Comparison of ENCODE assay signal across 8 cellular contexts in genomic region chr1:179883040-179883501, GRCh38. TPM values are rescaled to one million over a fixed set of nuclear protein-coding genes. Genes with fewer than 3 reads are reported as not detected.
A peak's percentile ranks its signal among the peaks of the same experiment; 100 is the strongest.
DNase-seq lines count a peak whose midpoint lies in the region; ATAC-seq, FAIRE-seq and TF ChIP-seq lines count a peak whose summit lies in the region.

No MANE protein-coding gene starts in this region.

- peak; percentile 23 for TF ChIP-seq POLR2A in GM18951 (IDR thresholded peaks at IDR 0.05; ENCODE audit: extremely low read depth, insufficient read depth, insufficient read length)
- no peak for TF ChIP-seq POLR2A in adrenal gland (IDR thresholded peaks at IDR 0.05)
- TF ChIP-seq POLR2A in suprapubic skin (IDR thresholded peaks at IDR 0.05) = no peak

- H3K4me1 ChIP-seq in adrenal gland (replicated peaks in 1 of 2) (peaks cover 17 to 55% of the 10 kb centered on the region in 2 donors), kidney (ENCODE audit: control insufficient read depth in 1 of 2, insufficient read depth in 1 of 2, low read depth in 1 of 2, low read length in 2 of 2) (peaks cover 0 to 11% of the 10 kb centered on the region in 2 donors), suprapubic skin (peaks cover 51% of the 10 kb centered on the region)

- H3K27ac ChIP-seq in adrenal gland (peak overlapping the region; percentile 76 to 100 (median 99)), kidney (ENCODE audit: low read depth in 2 of 2, low read length in 2 of 2) (peak overlapping the region; percentile 92 to 98), suprapubic skin (peak overlapping the region; percentile 100)

- no peak for TF ChIP-seq CTCF in AG10803 (conservative IDR thresholded peaks at IDR 0.05; ENCODE audit: low read length)
- no peak for TF ChIP-seq CTCF in adrenal gland (IDR thresholded peaks at IDR 0.05)
- TF ChIP-seq CTCF in kidney (IDR thresholded peaks at IDR 0.05; ENCODE audit: borderline replicate concordance, extremely low read depth, insufficient read depth) = no peak
- TF ChIP-seq CTCF in suprapubic skin (IDR thresholded peaks at IDR 0.05) = no peak

- DNase-seq in AG10803 (ENCODE audit: low read depth) (no peak), HuH-7 (ENCODE audit: low spot score) (peak; percentile 33), adrenal gland (no peak), kidney (no peak), suprapubic skin (ENCODE audit: low spot score in 2 of 2) (no peak), NK-92 (lab: John Stamatoyannopoulos, UW; ENCODE audit: unreplicated experiment) (no peak)

- no peak for TF ChIP-seq EP300 in suprapubic skin (IDR thresholded peaks at IDR 0.05)

- H3K9me3 ChIP-seq in adrenal gland (replicated peaks in 1 of 3) (no peaks in the 10 kb centered on the region), kidney (ENCODE audit: control insufficient read depth in 1 of 2, low read length in 2 of 2) (no peaks in the 10 kb centered on the region), suprapubic skin (no peaks in the 10 kb centered on the region)

- H3K27me3 ChIP-seq in adrenal gland (no peaks in the 10 kb centered on the region), suprapubic skin (no peaks in the 10 kb centered on the region)

- 0 to 1% (median 0%) methylated on average over 14 to 23 of the region's 23 CpGs for WGBS in adrenal gland, 4 donors
- WGBS in suprapubic skin = 0% methylated on average over 8 of the region's 23 CpGs

- H3K4me3 ChIP-seq in AG10803 (ENCODE audit: low read length) (peak overlapping the region; percentile 91), adrenal gland (peak overlapping the region; percentile 42 to 94 (median 87)), kidney (ENCODE audit: low read length in 2 of 2) (peak overlapping the region; percentile 74 to 87), suprapubic skin (peak overlapping the region; percentile 86)

- H3K36me3 ChIP-seq in adrenal gland (replicated peaks in 1 of 2) (peaks cover 0 to 19% of the 10 kb centered on the region in 2 donors), kidney (ENCODE audit: control insufficient read depth in 1 of 2, insufficient read depth in 2 of 2, low read length in 2 of 2) (peaks cover 4 to 15% of the 10 kb centered on the region in 2 donors), suprapubic skin (peaks cover 10% of the 10 kb centered on the region)

- in situ Hi-C loops in GM18951 (cut with MboI; ENCODE audit: low sequenced_read_pairs, unreplicated experiment) = no loop called here

- no peak for FAIRE-seq in kidney (lab: Jason Lieb, UNC)

- H3K9ac ChIP-seq in kidney (ENCODE audit: low read length in 2 of 2) = peak overlapping the region; percentile 78 to 83

- intact Hi-C loops in adrenal gland (cut with DNase I) = loop anchor here in 1 of 2 donors (10.0 kb wide), 1 partner anchor 72 kb away; the partner anchor contains the start of gene CEP350
- intact Hi-C loops in kidney (cut with DNase I) = no loop called here

- ATAC-seq in HG02610 (IDR thresholded peaks at IDR 0.05; ENCODE audit: unreplicated experiment) = no peak

RNA-seq across cellular contexts. Expression of gene TOR1AIP1, which starts 1.0 kb away (rescaled TPM):
- total RNA-seq in adrenal gland (10 to 100 TPM; 53.4 to 99.6 (median 61.7) TPM), kidney (44.2 TPM), suprapubic skin (10 to 100 TPM; 37.8 to 56.7 (median 47.9) TPM)
- polyA plus RNA-seq in adrenal gland (10 to 100 TPM; 22.5 to 59.5 (median 26.1) TPM), kidney (ENCODE audit: insufficient read depth, low read depth, low replicate concordance) (20.8 TPM)

RNA-seq across cellular contexts. Expression of gene TOR1AIP2, which starts 5.5 kb away (rescaled TPM):
- total RNA-seq in adrenal gland = 100 to 1,000 TPM in 7 of 8 donors, 10 to 100 TPM in 1; 95.1 to 171 (median 137) TPM
- 10 to 100 TPM; 18.9 to 54.9 (median 25.8) TPM for polyA plus RNA-seq in adrenal gland
- total RNA-seq in kidney = 80.5 TPM
- 13.1 TPM for polyA plus RNA-seq in kidney (ENCODE audit: insufficient read depth, low read depth, low replicate concordance)
- 10 to 100 TPM; 68.0 to 91.5 (median 78.3) TPM for total RNA-seq in suprapubic skin
